Comparison of ENCODE assay signal across 20 cellular contexts in genomic region chr2:205732314-205732713, GRCh38.
"Had no signal": no experiment of that assay in that cellular context is flagged by ENCODE, and none has a peak within 500 bp of the region (broad histone marks: within the 10 kb centered on the region; RNA-seq: fewer than 3 reads in every experiment).

No MANE protein-coding gene starts in this region.

- H3K4me3 ChIP-seq: body of pancreas, coronary artery, heart right ventricle, lower lobe of right lung, neural progenitor cell, pancreas had no signal

- H3K9me3 ChIP-seq: body of pancreas, heart right ventricle, lower lobe of right lung, pancreas had no signal

- H3K9ac ChIP-seq: neural progenitor cell had no signal

- H3K4me1 Mint-ChIP-seq: stimulated activated effector memory CD8-positive, alpha-beta T cell treated with anti-CD3 and anti-CD28 coated beads, Interleukin-12 subunit alpha, Interleukin-12 subunit beta, amount 100 ng/mL, for 72 hours had no signal

- H3K36me3 ChIP-seq: neural progenitor cell, pancreas had no signal

- H2AFZ ChIP-seq: neural progenitor cell had no signal

- H3K27ac ChIP-seq: body of pancreas, foreskin keratinocyte, heart right ventricle, lower lobe of right lung, neural progenitor cell, pancreas had no signal

- ATAC-seq: activated CD8-positive, alpha-beta T cell treated with anti-CD3 and anti-CD28 coated beads, Interleukin-2, amount 10 ng/mL, durations not matched to agents 7 days and 5 days; activated naive CD4-positive, alpha-beta T cell treated with anti-CD3 and anti-CD28 coated beads, Interleukin-2, amount 50 U/mL, for 72 hours; body of pancreas; foreskin keratinocyte; lower lobe of right lung; stimulated activated effector memory CD8-positive, alpha-beta T cell treated with anti-CD3 and anti-CD28 coated beads, Interleukin-12 subunit alpha, Interleukin-12 subunit beta, amount 100 ng/mL, for 72 hours; WTC11 had no signal

- H3K27ac Mint-ChIP-seq: activated CD8-positive, alpha-beta T cell treated with anti-CD3 and anti-CD28 coated beads, Interleukin-2, amount 10 ng/mL, durations not matched to agents 7 days and 5 days; activated naive CD4-positive, alpha-beta T cell treated with anti-CD3 and anti-CD28 coated beads, Interleukin-2, amount 50 U/mL, for 72 hours; neural progenitor cell; stimulated activated effector memory CD8-positive, alpha-beta T cell treated with anti-CD3 and anti-CD28 coated beads, Interleukin-12 subunit alpha, Interleukin-12 subunit beta, amount 100 ng/mL, for 72 hours; WTC11 had no signal

- H3K36me3 Mint-ChIP-seq: activated naive CD4-positive, alpha-beta T cell treated with anti-CD3 and anti-CD28 coated beads, Interleukin-2, amount 50 U/mL, for 72 hours; stimulated activated effector memory CD8-positive, alpha-beta T cell treated with anti-CD3 and anti-CD28 coated beads, Interleukin-12 subunit alpha, Interleukin-12 subunit beta, amount 100 ng/mL, for 72 hours had no signal

- DNase-seq: activated CD4-positive, alpha-beta T cell treated with anti-CD3 and anti-CD28 coated beads for 48 hours; activated CD8-positive, alpha-beta memory T cell treated with anti-CD3 and anti-CD28 coated beads, Interleukin-2, amount 50 U/mL, for 4 hours; activated CD8-positive, alpha-beta T cell treated with anti-CD3 and anti-CD28 coated beads, Interleukin-2, amount 10 ng/mL, durations not matched to agents 7 days and 5 days; activated gamma-delta T cell; activated T-cell treated with anti-CD3 and anti-CD28 coated beads, Interleukin-2, amount 50 U/mL, for 48 hours; body of pancreas; central memory CD4-positive, alpha-beta T cell; effector CD4-positive, alpha-beta T cell; foreskin keratinocyte; heart right ventricle; left cardiac atrium; lower lobe of right lung; pancreas; T-helper 2 cell had no signal

- H3K4me1 ChIP-seq: body of pancreas, pancreas had no signal

- H3K4me3 Mint-ChIP-seq: activated CD8-positive, alpha-beta T cell treated with anti-CD3 and anti-CD28 coated beads, Interleukin-2, amount 10 ng/mL, durations not matched to agents 7 days and 5 days; mesothelial cell of epicardium; neural progenitor cell; stimulated activated effector memory CD8-positive, alpha-beta T cell treated with anti-CD3 and anti-CD28 coated beads, Interleukin-12 subunit alpha, Interleukin-12 subunit beta, amount 100 ng/mL, for 72 hours; WTC11 had no signal

- H3K9me3 Mint-ChIP-seq: activated naive CD4-positive, alpha-beta T cell treated with anti-CD3 and anti-CD28 coated beads, Interleukin-2, amount 50 U/mL, for 72 hours; mesothelial cell of epicardium; neural progenitor cell; stimulated activated effector memory CD8-positive, alpha-beta T cell treated with anti-CD3 and anti-CD28 coated beads, Interleukin-12 subunit alpha, Interleukin-12 subunit beta, amount 100 ng/mL, for 72 hours; WTC11 had no signal

- H3K27me3 ChIP-seq: body of pancreas, foreskin keratinocyte, heart right ventricle, neural progenitor cell, pancreas had no signal
